18 cellular contexts compared by ENCODE assay signal in the genomic region with DNA sequence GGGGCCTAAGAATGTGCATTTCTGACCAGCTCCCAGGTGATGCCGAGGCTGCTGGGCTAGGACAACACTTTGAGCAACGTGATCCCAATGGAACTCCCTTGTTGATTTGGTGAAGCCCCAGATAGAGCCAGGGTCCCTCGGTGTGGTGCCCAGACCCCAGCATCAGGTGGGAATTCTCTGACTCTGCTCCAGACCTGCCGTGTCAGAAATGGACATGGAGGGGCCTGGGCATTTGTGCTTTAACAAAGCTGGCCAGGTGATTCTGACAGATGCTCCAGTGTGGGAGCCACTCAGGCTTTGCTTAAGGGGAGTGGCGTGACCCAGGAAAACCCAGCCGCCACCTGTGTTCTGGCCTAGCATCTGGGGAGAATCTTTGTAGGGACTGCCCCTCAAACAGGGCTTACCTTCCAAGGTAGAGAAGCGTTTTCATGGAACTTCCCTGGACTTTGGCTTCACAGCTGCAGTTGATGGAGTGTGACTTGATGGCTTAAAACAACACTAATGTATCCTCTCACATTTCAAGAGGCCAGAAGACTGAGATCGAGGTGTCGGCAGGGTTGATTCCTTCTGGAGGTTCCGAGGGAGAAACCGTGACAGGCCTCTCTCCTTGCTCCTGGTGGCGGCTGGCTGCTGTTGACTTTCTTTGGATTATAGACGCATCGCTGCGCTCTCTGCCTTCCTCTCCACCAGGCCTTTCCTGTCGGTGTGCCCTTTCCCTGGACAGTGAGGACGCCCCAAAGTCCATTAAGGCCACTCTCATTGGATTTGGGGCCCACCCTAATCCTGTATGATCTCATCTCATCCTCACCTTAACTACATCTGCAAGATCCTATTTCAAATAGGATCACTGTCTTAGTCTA. TPM values are rescaled to one million over a fixed set of nuclear protein-coding genes. Genes with fewer than 3 reads are reported as not detected.
A peak's percentile ranks its signal among the peaks of the same experiment; 100 is the strongest.
DNase-seq lines count a peak whose midpoint lies in the region; ATAC-seq and TF ChIP-seq lines count a peak whose summit lies in the region.
"Had no signal": no experiment of that assay in that cellular context is flagged by ENCODE, and none has a peak within 500 bp of the region (broad histone marks: within the 10 kb centered on the region; RNA-seq: fewer than 3 reads in every experiment).

No MANE protein-coding gene starts in this region.

- no peaks in the 10 kb centered on the region for H3K9me3 ChIP-seq in T-helper 17 cell (ENCODE audit: control insufficient read depth, low read length, poor library complexity, severe bottlenecking)
- H3K9me3 ChIP-seq: Caco-2 had no signal

- no peaks in the 10 kb centered on the region for H3K36me3 Mint-ChIP-seq in activated T-cell treated with anti-CD3 and anti-CD28 coated beads, Interleukin-2, amount 50 U/mL, for 24 hours (ENCODE audit: low read depth)
- peaks cover 2% of the 10 kb centered on the region for H3K36me3 Mint-ChIP-seq in activated T-cell treated with anti-CD3 and anti-CD28 coated beads, Interleukin-2, amount 50 U/mL, for 4 hours (ENCODE audit: insufficient read depth)
- H3K36me3 Mint-ChIP-seq in natural killer cell treated with Interleukin-12 subunit alpha and Interleukin-12 subunit beta and Interleukin-15 and Interleukin-18, amount 100 ng/mL, for 72 hours = peaks cover 19% of the 10 kb centered on the region
- no peaks in the 10 kb centered on the region for H3K36me3 Mint-ChIP-seq in T-helper 17 cell (ENCODE audit: low read depth)

- peaks cover 7% of the 10 kb centered on the region for H3K9me3 Mint-ChIP-seq in activated T-cell treated with anti-CD3 and anti-CD28 coated beads, Interleukin-2, amount 50 U/mL, for 24 hours
- peaks cover 17% of the 10 kb centered on the region for H3K9me3 Mint-ChIP-seq in activated T-cell treated with anti-CD3 and anti-CD28 coated beads, Interleukin-2, amount 50 U/mL, for 4 hours
- H3K9me3 Mint-ChIP-seq in natural killer cell treated with Interleukin-12 subunit alpha and Interleukin-12 subunit beta and Interleukin-15 and Interleukin-18, amount 100 ng/mL, for 72 hours = no peaks in the 10 kb centered on the region

- no peaks in the 10 kb centered on the region for H3K4me1 Mint-ChIP-seq in activated T-cell treated with anti-CD3 and anti-CD28 coated beads, Interleukin-2, amount 50 U/mL, for 24 hours (ENCODE audit: low read depth)
- no peaks in the 10 kb centered on the region for H3K4me1 Mint-ChIP-seq in activated T-cell treated with anti-CD3 and anti-CD28 coated beads, Interleukin-2, amount 50 U/mL, for 4 hours (ENCODE audit: low read depth)
- no peaks in the 10 kb centered on the region for H3K4me1 Mint-ChIP-seq in natural killer cell treated with Interleukin-12 subunit alpha and Interleukin-12 subunit beta and Interleukin-15 and Interleukin-18, amount 100 ng/mL, for 72 hours (ENCODE audit: low read depth in 2 of 2)
- H3K4me1 Mint-ChIP-seq in T-helper 17 cell = no peaks in the 10 kb centered on the region

- no peak overlapping the region for H3K27ac ChIP-seq in coronary artery
- H3K27ac ChIP-seq: A549, PC-9 had no signal

- H3K4me3 Mint-ChIP-seq in activated T-cell treated with anti-CD3 and anti-CD28 coated beads, Interleukin-2, amount 50 U/mL, for 24 hours = no peak overlapping the region
- H3K4me3 Mint-ChIP-seq in activated T-cell treated with anti-CD3 and anti-CD28 coated beads, Interleukin-2, amount 50 U/mL, for 4 hours = no peak overlapping the region
- no peak overlapping the region for H3K4me3 Mint-ChIP-seq in natural killer cell treated with Interleukin-12 subunit alpha and Interleukin-12 subunit beta and Interleukin-15 and Interleukin-18, amount 100 ng/mL, for 72 hours
- H3K4me3 Mint-ChIP-seq in T-helper 17 cell = no peak overlapping the region

- no peak for ATAC-seq in activated T-cell treated with anti-CD3 and anti-CD28 coated beads, Interleukin-2, amount 50 U/mL, for 4 hours
- no peak for ATAC-seq in natural killer cell treated with Interleukin-12 subunit alpha and Interleukin-12 subunit beta and Interleukin-15 and Interleukin-18, amount 100 ng/mL, for 72 hours
- no peak for ATAC-seq in T-helper 17 cell
- ATAC-seq: A549, GM12878 had no signal

- peak; percentile 8 for DNase-seq in activated T-cell treated with anti-CD3 and anti-CD28 coated beads, Interleukin-2, amount 50 U/mL, for 24 hours
- no peak for DNase-seq in activated T-cell treated with anti-CD3 and anti-CD28 coated beads, Interleukin-2, amount 50 U/mL, for 4 hours
- peak; percentile 35 for DNase-seq in coronary artery (ENCODE audit: low spot score)
- DNase-seq in mucosa of gallbladder (ENCODE audit: low spot score) = peak; percentile 6
- DNase-seq in ureter (ENCODE audit: low spot score) = peak; percentile 32
- DNase-seq in natural killer cell treated with Interleukin-12 subunit alpha and Interleukin-12 subunit beta and Interleukin-15 and Interleukin-18, amount 100 ng/mL, for 72 hours (ENCODE audit: low spot score) = no peak
- no peak for DNase-seq in NCI-H524 (lab: John Stamatoyannopoulos, UW)
- no peak for DNase-seq in T-helper 17 cell
- DNase-seq: Caco-2, Karpas-422, MM.1S, NCI-H1105, NCI-H1694 treated with DMSO at 0.1 percent for 48 hours, NCI-H446, NCI-H748 treated with DMSO at 0.1 percent for 48 hours had no signal

- no peak overlapping the region for H3K4me3 ChIP-seq in coronary artery
- H3K4me3 ChIP-seq: A549, GM12878, PC-9 had no signal

- no peak overlapping the region for H3K27ac Mint-ChIP-seq in activated T-cell treated with anti-CD3 and anti-CD28 coated beads, Interleukin-2, amount 50 U/mL, for 24 hours
- H3K27ac Mint-ChIP-seq in natural killer cell treated with Interleukin-12 subunit alpha and Interleukin-12 subunit beta and Interleukin-15 and Interleukin-18, amount 100 ng/mL, for 72 hours = peak overlapping the region in 1 of 2 donors; percentile 43
- no peak overlapping the region for H3K27ac Mint-ChIP-seq in T-helper 17 cell

- no peak for TF ChIP-seq CTCF in coronary artery (IDR thresholded peaks at IDR 0.05)

- H3K27me3 Mint-ChIP-seq in activated T-cell treated with anti-CD3 and anti-CD28 coated beads, Interleukin-2, amount 50 U/mL, for 24 hours = peaks cover 32% of the 10 kb centered on the region
- peaks cover 14% of the 10 kb centered on the region for H3K27me3 Mint-ChIP-seq in activated T-cell treated with anti-CD3 and anti-CD28 coated beads, Interleukin-2, amount 50 U/mL, for 4 hours (ENCODE audit: low read depth)
- peaks cover 19 to 28% of the 10 kb centered on the region in 2 donors for H3K27me3 Mint-ChIP-seq in natural killer cell treated with Interleukin-12 subunit alpha and Interleukin-12 subunit beta and Interleukin-15 and Interleukin-18, amount 100 ng/mL, for 72 hours
- peaks cover 24% of the 10 kb centered on the region for H3K27me3 Mint-ChIP-seq in T-helper 17 cell

RNA-seq across cellular contexts. Expression of gene HDAC4, which starts 57.0 kb away (rescaled TPM):
- total RNA-seq in activated T-cell treated with anti-CD3 and anti-CD28 coated beads, Interleukin-2, amount 50 U/mL, for 4 hours = 10 to 100 TPM; 30.4 to 34.1 (median 31.9) TPM
- total RNA-seq in mucosa of gallbladder = 103 TPM
- 86.9 TPM for total RNA-seq in ureter
- total RNA-seq in natural killer cell treated with Interleukin-12 subunit alpha and Interleukin-12 subunit beta and Interleukin-15 and Interleukin-18, amount 100 ng/mL, for 72 hours = 10 to 100 TPM; 22.3 to 48.6 TPM
- total RNA-seq in T-helper 17 cell = 10 to 100 TPM; 78.9 to 79.0 TPM

Comparison
In these comparisons a context has a peak if more than half of its experiments do, and no peak if none do; other contexts are left out.
1. DNase-seq: peak in activated T-cell treated with anti-CD3 and anti-CD28 coated beads, Interleukin-2, amount 50 U/mL, for 24 hours (single experiment), coronary artery (single experiment), mucosa of gallbladder (single experiment) and ureter (single experiment); none in activated T-cell treated with anti-CD3 and anti-CD28 coated beads, Interleukin-2, amount 50 U/mL, for 4 hours (single experiment), natural killer cell treated with Interleukin-12 subunit alpha and Interleukin-12 subunit beta and Interleukin-15 and Interleukin-18, amount 100 ng/mL, for 72 hours (single experiment), NCI-H524 (0 of 2) and T-helper 17 cell (0 of 3).